Comparison of ENCODE assay signal across 15 cellular contexts in the genomic region with DNA sequence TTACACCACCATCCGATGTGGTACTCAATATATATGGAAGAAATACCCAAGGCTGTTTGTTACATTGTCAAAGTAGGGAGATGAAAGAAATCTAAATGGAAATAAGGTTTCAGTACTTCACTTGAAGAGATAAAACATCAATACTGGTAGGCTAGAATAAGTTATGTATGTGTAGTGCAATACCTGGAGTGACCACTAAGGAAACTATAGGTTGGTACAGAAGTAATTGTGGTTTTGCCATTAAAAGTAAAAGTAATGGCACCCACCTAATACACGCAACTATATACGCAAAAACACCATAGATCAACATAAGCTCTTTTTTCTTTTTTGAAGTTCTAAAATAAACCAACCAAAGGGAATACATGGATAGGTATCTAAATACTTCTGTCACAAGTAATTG.
A peak's percentile ranks its signal among the peaks of the same experiment; 100 is the strongest.
DNase-seq lines count a peak whose midpoint lies in the region; ATAC-seq, FAIRE-seq and TF ChIP-seq lines count a peak whose summit lies in the region.
"Had no signal": no experiment of that assay in that cellular context is flagged by ENCODE, and none has a peak within 500 bp of the region (broad histone marks: within the 10 kb centered on the region; RNA-seq: fewer than 3 reads in every experiment).

No MANE protein-coding gene starts in this region.

- H4K20me1 ChIP-seq in osteoblast (ENCODE audit: insufficient read depth, low read length): no peaks in the 10 kb centered on the region

- H3K36me3 ChIP-seq in bronchial epithelial cell (ENCODE audit: control insufficient read depth, insufficient read depth, low read length) (no peaks in the 10 kb centered on the region), osteoblast (ENCODE audit: insufficient read depth, low read length) (no peaks in the 10 kb centered on the region)

- no peaks in the 10 kb centered on the region for H3K4me1 ChIP-seq in osteoblast (ENCODE audit: insufficient read depth, low read length)
- H3K4me1 ChIP-seq: parathyroid adenoma had no signal

- FAIRE-seq in bronchial epithelial cell (lab: Jason Lieb, UNC): no peak

- no peak overlapping the region for H3K4me2 ChIP-seq in osteoblast (ENCODE audit: insufficient read depth, low read length)
- H3K4me2 ChIP-seq: smooth muscle cell had no signal

- no peaks in the 10 kb centered on the region for H3K9me3 ChIP-seq in osteoblast (ENCODE audit: low read depth, low read length)

- TF ChIP-seq CTCF in GM12873 (IDR thresholded peaks at IDR 0.05; ENCODE audit: insufficient read depth, low read depth, low read length, missing control alignments) (peak; percentile 31), bronchial epithelial cell (IDR thresholded peaks at IDR 0.05; ENCODE audit: insufficient read depth, low read length, severe bottlenecking) (peak; percentile 13), osteoblast (IDR thresholded peaks at IDR 0.05; ENCODE audit: extremely low read depth, low read depth, low read length) (peak; percentile 5)

- H3K27me3 ChIP-seq in bronchial epithelial cell (ENCODE audit: control insufficient read depth, insufficient read depth, low read length): no peaks in the 10 kb centered on the region
- no peaks in the 10 kb centered on the region for H3K27me3 ChIP-seq in osteoblast (ENCODE audit: insufficient read depth, low read length)

- ATAC-seq in HG03354 (IDR thresholded peaks at IDR 0.05; ENCODE audit: poor library complexity, severe bottlenecking, unreplicated experiment) (peak; percentile 56), GM18868 (IDR thresholded peaks at IDR 0.05; ENCODE audit: unreplicated experiment) (no peak)
- no peak for ATAC-seq in activated CD4-positive, CD25-positive, alpha-beta regulatory T cell treated with anti-CD3 and anti-CD28 coated beads, Interleukin-2, amount 50 U/mL, for 24 hours

- no peak overlapping the region for H2AFZ ChIP-seq in osteoblast (ENCODE audit: low read length)
- H2AFZ ChIP-seq: parathyroid adenoma had no signal

- no peak for DNase-seq in bronchial epithelial cell (ENCODE audit: low read depth)
- no peak for DNase-seq in osteoblast (ENCODE audit: insufficient read length, low spot score, missing footprints)
- no peak for DNase-seq in KG1 (lab: John Stamatoyannopoulos, UW)
- no peak for DNase-seq in KBM-7
- DNase-seq: activated CD4-positive, alpha-beta T cell treated with anti-CD3 and anti-CD28 coated beads for 4 hours; activated naive CD4-positive, alpha-beta T cell treated with Interleukin-2 at 50 U/mL for 16 hours; aorta; GF-D8; NCI-H526 treated with DMSO at 0.1 percent for 48 hours had no signal

- H3K79me2 ChIP-seq in osteoblast (ENCODE audit: insufficient read depth, low read length): no peaks in the 10 kb centered on the region
- H3K79me2 ChIP-seq: parathyroid adenoma had no signal

- in situ Hi-C loops in KBM-7 (cut with MboI; ENCODE audit: low pct_unique_long_range_greater_than_20kb, low sequenced_read_pairs): no loop called here

- H3K4me3 ChIP-seq in bronchial epithelial cell (ENCODE audit: low read depth, low read length) (no peak overlapping the region), osteoblast (ENCODE audit: insufficient read depth, low read length) (no peak overlapping the region)
- H3K4me3 ChIP-seq: smooth muscle cell had no signal

- no peak overlapping the region for H3K27ac ChIP-seq in osteoblast (ENCODE audit: low read depth, low read length)
- H3K27ac ChIP-seq: parathyroid adenoma had no signal
